1 cellular context compared by ENCODE assay signal in the genomic region with DNA sequence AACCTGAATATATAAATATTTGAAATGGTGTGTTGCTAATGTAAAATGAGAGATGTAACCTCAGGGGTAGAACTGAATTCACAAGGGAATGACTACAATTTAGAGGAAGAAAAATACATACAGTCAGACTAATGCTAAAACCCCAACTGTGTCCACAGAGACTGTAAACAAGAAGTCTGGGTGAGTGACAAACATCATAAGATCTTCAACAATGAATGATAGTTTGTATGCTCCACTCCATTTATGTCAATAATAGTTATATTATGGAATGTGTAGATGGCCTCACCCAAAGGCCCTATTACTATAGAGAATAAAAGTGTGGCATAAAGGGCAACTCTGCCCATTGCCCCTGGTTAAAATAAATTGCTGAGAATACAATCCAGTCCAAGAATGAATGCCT.
TF ChIP-seq lines count a peak whose summit lies in the region.

No MANE protein-coding gene starts in this region.

TF ChIP-seq in GM23338, 12 proteins besides CTCF, POLR2A, EP300 and RAD21:
- TF ChIP-seq, protein P1, sequence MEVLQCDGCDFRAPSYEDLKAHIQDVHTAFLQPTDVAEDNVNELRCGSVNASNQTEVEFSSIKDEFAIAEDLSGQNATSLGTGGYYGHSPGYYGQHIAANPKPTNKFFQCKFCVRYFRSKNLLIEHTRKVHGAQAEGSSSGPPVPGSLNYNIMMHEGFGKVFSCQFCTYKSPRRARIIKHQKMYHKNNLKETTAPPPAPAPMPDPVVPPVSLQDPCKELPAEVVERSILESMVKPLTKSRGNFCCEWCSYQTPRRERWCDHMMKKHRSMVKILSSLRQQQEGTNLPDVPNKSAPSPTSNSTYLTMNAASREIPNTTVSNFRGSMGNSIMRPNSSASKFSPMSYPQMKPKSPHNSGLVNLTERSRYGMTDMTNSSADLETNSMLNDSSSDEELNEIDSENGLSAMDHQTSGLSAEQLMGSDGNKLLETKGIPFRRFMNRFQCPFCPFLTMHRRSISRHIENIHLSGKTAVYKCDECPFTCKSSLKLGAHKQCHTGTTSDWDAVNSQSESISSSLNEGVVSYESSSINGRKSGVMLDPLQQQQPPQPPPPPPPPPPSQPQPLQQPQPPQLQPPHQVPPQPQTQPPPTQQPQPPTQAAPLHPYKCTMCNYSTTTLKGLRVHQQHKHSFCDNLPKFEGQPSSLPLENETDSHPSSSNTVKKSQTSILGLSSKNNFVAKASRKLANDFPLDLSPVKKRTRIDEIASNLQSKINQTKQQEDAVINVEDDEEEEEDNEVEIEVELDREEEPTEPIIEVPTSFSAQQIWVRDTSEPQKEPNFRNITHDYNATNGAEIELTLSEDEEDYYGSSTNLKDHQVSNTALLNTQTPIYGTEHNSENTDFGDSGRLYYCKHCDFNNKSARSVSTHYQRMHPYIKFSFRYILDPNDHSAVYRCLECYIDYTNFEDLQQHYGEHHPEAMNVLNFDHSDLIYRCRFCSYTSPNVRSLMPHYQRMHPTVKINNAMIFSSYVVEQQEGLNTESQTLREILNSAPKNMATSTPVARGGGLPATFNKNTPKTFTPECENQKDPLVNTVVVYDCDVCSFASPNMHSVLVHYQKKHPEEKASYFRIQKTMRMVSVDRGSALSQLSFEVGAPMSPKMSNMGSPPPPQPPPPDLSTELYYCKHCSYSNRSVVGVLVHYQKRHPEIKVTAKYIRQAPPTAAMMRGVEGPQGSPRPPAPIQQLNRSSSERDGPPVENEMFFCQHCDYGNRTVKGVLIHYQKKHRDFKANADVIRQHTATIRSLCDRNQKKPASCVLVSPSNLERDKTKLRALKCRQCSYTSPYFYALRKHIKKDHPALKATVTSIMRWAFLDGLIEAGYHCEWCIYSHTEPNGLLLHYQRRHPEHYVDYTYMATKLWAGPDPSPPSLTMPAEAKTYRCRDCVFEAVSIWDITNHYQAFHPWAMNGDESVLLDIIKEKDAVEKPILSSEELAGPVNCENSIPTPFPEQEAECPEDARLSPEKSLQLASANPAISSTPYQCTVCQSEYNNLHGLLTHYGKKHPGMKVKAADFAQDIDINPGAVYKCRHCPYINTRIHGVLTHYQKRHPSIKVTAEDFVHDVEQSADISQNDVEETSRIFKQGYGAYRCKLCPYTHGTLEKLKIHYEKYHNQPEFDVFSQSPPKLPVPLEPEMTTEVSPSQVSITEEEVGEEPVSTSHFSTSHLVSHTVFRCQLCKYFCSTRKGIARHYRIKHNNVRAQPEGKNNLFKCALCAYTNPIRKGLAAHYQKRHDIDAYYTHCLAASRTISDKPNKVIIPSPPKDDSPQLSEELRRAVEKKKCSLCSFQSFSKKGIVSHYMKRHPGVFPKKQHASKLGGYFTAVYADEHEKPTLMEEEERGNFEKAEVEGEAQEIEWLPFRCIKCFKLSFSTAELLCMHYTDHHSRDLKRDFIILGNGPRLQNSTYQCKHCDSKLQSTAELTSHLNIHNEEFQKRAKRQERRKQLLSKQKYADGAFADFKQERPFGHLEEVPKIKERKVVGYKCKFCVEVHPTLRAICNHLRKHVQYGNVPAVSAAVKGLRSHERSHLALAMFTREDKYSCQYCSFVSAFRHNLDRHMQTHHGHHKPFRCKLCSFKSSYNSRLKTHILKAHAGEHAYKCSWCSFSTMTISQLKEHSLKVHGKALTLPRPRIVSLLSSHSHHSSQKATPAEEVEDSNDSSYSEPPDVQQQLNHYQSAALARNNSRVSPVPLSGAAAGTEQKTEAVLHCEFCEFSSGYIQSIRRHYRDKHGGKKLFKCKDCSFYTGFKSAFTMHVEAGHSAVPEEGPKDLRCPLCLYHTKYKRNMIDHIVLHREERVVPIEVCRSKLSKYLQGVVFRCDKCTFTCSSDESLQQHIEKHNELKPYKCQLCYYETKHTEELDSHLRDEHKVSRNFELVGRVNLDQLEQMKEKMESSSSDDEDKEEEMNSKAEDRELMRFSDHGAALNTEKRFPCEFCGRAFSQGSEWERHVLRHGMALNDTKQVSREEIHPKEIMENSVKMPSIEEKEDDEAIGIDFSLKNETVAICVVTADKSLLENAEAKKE (CRISPR knock-in tag; IDR thresholded peaks at IDR 0.05) = no peak
- no peak for TF ChIP-seq POLR2AphosphoS5 (IDR thresholded peaks at IDR 0.05; ENCODE audit: low read depth)
- no peak for TF ChIP-seq ZNF331 (CRISPR knock-in tag; IDR thresholded peaks at IDR 0.05; ENCODE audit: low read depth)
- TF ChIP-seq STAT1 (IDR thresholded peaks at IDR 0.05; ENCODE audit: unreplicated experiment) = no peak
- TF ChIP-seq CREB1 (CRISPR knock-in tag; IDR thresholded peaks at IDR 0.05; ENCODE audit: low read depth) = no peak
- TF ChIP-seq JUNB (IDR thresholded peaks at IDR 0.05; ENCODE audit: unreplicated experiment) = no peak
- TF ChIP-seq, protein P2, sequence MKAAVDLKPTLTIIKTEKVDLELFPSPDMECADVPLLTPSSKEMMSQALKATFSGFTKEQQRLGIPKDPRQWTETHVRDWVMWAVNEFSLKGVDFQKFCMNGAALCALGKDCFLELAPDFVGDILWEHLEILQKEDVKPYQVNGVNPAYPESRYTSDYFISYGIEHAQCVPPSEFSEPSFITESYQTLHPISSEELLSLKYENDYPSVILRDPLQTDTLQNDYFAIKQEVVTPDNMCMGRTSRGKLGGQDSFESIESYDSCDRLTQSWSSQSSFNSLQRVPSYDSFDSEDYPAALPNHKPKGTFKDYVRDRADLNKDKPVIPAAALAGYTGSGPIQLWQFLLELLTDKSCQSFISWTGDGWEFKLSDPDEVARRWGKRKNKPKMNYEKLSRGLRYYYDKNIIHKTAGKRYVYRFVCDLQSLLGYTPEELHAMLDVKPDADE (IDR thresholded peaks at IDR 0.05) = no peak
- TF ChIP-seq ZNF114 (CRISPR knock-in tag; IDR thresholded peaks at IDR 0.05) = no peak
- TF ChIP-seq NANOG (IDR thresholded peaks at IDR 0.05; ENCODE audit: borderline replicate concordance) = no peak
- TF ChIP-seq, protein P3, sequence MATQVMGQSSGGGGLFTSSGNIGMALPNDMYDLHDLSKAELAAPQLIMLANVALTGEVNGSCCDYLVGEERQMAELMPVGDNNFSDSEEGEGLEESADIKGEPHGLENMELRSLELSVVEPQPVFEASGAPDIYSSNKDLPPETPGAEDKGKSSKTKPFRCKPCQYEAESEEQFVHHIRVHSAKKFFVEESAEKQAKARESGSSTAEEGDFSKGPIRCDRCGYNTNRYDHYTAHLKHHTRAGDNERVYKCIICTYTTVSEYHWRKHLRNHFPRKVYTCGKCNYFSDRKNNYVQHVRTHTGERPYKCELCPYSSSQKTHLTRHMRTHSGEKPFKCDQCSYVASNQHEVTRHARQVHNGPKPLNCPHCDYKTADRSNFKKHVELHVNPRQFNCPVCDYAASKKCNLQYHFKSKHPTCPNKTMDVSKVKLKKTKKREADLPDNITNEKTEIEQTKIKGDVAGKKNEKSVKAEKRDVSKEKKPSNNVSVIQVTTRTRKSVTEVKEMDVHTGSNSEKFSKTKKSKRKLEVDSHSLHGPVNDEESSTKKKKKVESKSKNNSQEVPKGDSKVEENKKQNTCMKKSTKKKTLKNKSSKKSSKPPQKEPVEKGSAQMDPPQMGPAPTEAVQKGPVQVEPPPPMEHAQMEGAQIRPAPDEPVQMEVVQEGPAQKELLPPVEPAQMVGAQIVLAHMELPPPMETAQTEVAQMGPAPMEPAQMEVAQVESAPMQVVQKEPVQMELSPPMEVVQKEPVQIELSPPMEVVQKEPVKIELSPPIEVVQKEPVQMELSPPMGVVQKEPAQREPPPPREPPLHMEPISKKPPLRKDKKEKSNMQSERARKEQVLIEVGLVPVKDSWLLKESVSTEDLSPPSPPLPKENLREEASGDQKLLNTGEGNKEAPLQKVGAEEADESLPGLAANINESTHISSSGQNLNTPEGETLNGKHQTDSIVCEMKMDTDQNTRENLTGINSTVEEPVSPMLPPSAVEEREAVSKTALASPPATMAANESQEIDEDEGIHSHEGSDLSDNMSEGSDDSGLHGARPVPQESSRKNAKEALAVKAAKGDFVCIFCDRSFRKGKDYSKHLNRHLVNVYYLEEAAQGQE (IDR thresholded peaks at IDR 0.05; ENCODE audit: unreplicated experiment) = no peak
- no peak for TF ChIP-seq EZH2phosphoT487 (IDR thresholded peaks at IDR 0.05; ENCODE audit: unreplicated experiment)
- TF ChIP-seq EZH2 (IDR thresholded peaks at IDR 0.05; ENCODE audit: low read depth, unreplicated experiment) = no peak
TF ChIP-seq in GM23338: peak in this region for 0.
